Comparison of ENCODE assay signal across 9 cellular contexts in genomic region chr6:53066874-53067273, GRCh38. TPM values are rescaled to one million over a fixed set of nuclear protein-coding genes. Genes with fewer than 3 reads are reported as not detected.
DNase-seq lines count a peak whose midpoint lies in the region; ATAC-seq, FAIRE-seq and TF ChIP-seq lines count a peak whose summit lies in the region.
"Had no signal": no experiment of that assay in that cellular context is flagged by ENCODE, and none has a peak within 500 bp of the region (broad histone marks: within the 10 kb centered on the region; RNA-seq: fewer than 3 reads in every experiment).

No MANE protein-coding gene starts in this region.

- TF ChIP-seq EP300 in K562 (IDR thresholded peaks at IDR 0.05; ENCODE audit: low read length): no peak

- H3K4me1 ChIP-seq in BLaER1 (peaks cover 26% of the 10 kb centered on the region), HUES48 (ENCODE audit: control insufficient read depth, insufficient read depth, low read length) (peaks cover 3% of the 10 kb centered on the region; the same call in 1 of the 2 replicates), K562 (replicated peaks in 1 of 2; ENCODE audit: control insufficient read depth in 2 of 2, insufficient read depth in 2 of 2, low read length in 2 of 2) (peaks cover 23 to 24% of the 10 kb centered on the region in 2 experiments; a peak in 4 of 5 replicates), aorta (ENCODE audit: control insufficient read depth in 1 of 2, insufficient read depth in 2 of 2, low read length in 2 of 2) (no peaks in the 10 kb centered on the region)

- H2AFZ ChIP-seq in K562 (ENCODE audit: low read depth, low read length): 0 out of 2 replicates have a peak overlapping the region, but pooled peaks have one; percentile 7

- H3K79me2 ChIP-seq in K562 (ENCODE audit: control insufficient read depth, insufficient read depth, low read length): peaks cover 60% of the 10 kb centered on the region

- H3K36me3 ChIP-seq in BLaER1 (peaks cover 11% of the 10 kb centered on the region), HUES48 (ENCODE audit: control insufficient read depth, insufficient read depth, low read length) (peaks cover 12% of the 10 kb centered on the region), K562 (ENCODE audit: control insufficient read depth, insufficient read depth, low read length) (peaks cover 29% of the 10 kb centered on the region), aorta (ENCODE audit: control insufficient read depth in 1 of 2, insufficient read depth in 2 of 2, low read length in 1 of 2) (no peaks in the 10 kb centered on the region)

- ATAC-seq in K562: no peak
- ATAC-seq in naive thymus-derived CD8-positive, alpha-beta T cell: no peak
- ATAC-seq in HG03175 (IDR thresholded peaks at IDR 0.05; ENCODE audit: unreplicated experiment): no peak
- no peak for ATAC-seq in aorta (ENCODE audit: low FRiP score)
- no peak for ATAC-seq in GM21576 (IDR thresholded peaks at IDR 0.05; ENCODE audit: unreplicated experiment)

- no peak for TF ChIP-seq POLR2A in K562 (conservative IDR thresholded peaks at IDR 0.05)

- POLR2A ChIA-PET in K562 (lab: Yijun Ruan, JAX): interaction anchor here (0.6 to 2.6 kb wide), 7 partner anchors 10 to 225 kb away, joined by 3 to 9 read pairs (median 5); no protein-coding TSS in a partner anchor
- POLR2A ChIA-PET in naive thymus-derived CD8-positive, alpha-beta T cell (lab: Charles Lee): interaction anchor here (1.9 kb wide), 1 partner anchor 72 kb away, joined by 19 read pairs; the partner anchor contains the start of gene GSTA4

- H3K9me3 ChIP-seq in BLaER1 (no peaks in the 10 kb centered on the region), HUES48 (ENCODE audit: control insufficient read depth, insufficient read depth, low read length) (no peaks in the 10 kb centered on the region), K562 (replicated peaks; ENCODE audit: control insufficient read depth, insufficient read depth, low read depth, low read length) (no peaks in the 10 kb centered on the region), aorta (ENCODE audit: control insufficient read depth, low read length) (no peaks in the 10 kb centered on the region)

- H3K4me3 Mint-ChIP-seq in naive thymus-derived CD8-positive, alpha-beta T cell: peak overlapping the region; percentile 30 to 100 (median 99)

- H3K27ac ChIP-seq in BLaER1 (no peak overlapping the region), HUES48 (ENCODE audit: low read depth, low read length) (no peak overlapping the region), K562 (ENCODE audit: extremely low read depth, low read depth, low read length) (peak overlapping the region; percentile 88), aorta (ENCODE audit: low read depth in 1 of 2, low read length in 2 of 2) (no peak overlapping the region)

- H3K27me3 ChIP-seq in BLaER1 (no peaks in the 10 kb centered on the region), HUES48 (ENCODE audit: control insufficient read depth, insufficient read depth, low read length) (no peaks in the 10 kb centered on the region), K562 (ENCODE audit: control insufficient read depth in 2 of 2, insufficient read depth in 2 of 2, low read length in 2 of 2) (no peaks in the 10 kb centered on the region), aorta (ENCODE audit: control insufficient read depth in 1 of 2, insufficient read depth in 2 of 2, low read length in 1 of 2) (no peaks in the 10 kb centered on the region)

- H3K9ac ChIP-seq in BLaER1 (no peak overlapping the region), HUES48 (ENCODE audit: low read depth, low read length) (no peak overlapping the region), K562 (ENCODE audit: insufficient read depth in 1 of 2, low read depth in 2 of 2, low read length in 2 of 2) (peak overlapping the region in 1 of 2 experiments; percentile 76; a peak in 2 of 4 replicates)

- peak overlapping the region in 9 of 10 donors; percentile 4 to 99 (median 66) for H3K27ac Mint-ChIP-seq in naive thymus-derived CD8-positive, alpha-beta T cell

- peaks cover 23 to 58% (median 52%) of the 10 kb centered on the region in 4 donors for H3K4me1 Mint-ChIP-seq in naive thymus-derived CD8-positive, alpha-beta T cell

- H3K4me3 ChIP-seq in BLaER1: no peak overlapping the region
- H3K4me3 ChIP-seq in HUES48 (ENCODE audit: low read depth, low read length): 0 out of 2 replicates have a peak overlapping the region, but pooled peaks have one; percentile 98
- peak overlapping the region; percentile 84 for H3K4me3 ChIP-seq in K562
- no peak overlapping the region for H3K4me3 ChIP-seq in aorta (ENCODE audit: low read length in 2 of 2)

- BruUV-seq in K562 (replicated peaks; lab: Mats Ljungman, UMichigan): no TSS peak

- TF ChIP-seq CTCF in K562 (IDR thresholded peaks at IDR 0.05 in 2 of 3, conservative IDR thresholded peaks at IDR 0.05 in 1 of 3; ENCODE audit: insufficient read depth in 2 of 3, low read depth in 1 of 3, low read length in 3 of 3): no peak

- H3K4me2 ChIP-seq in BLaER1 (peak overlapping the region; percentile 96), K562 (ENCODE audit: insufficient read depth, low read length) (peak overlapping the region; percentile 89)

- FAIRE-seq in K562 (lab: Jason Lieb, UNC): no peak

- DNase-seq in K562 (ENCODE audit: extremely low read depth in 1 of 4, low spot score in 3 of 4) (peak in 1 of 4 experiments; percentile 19), aorta (no peak), NCI-H510A treated with DMSO at 0.1 percent for 48 hours (lab: John Stamatoyannopoulos, UW) (no peak)
- DNase-seq in naive thymus-derived CD8-positive, alpha-beta T cell: no peak
- DNase-seq: NCI-H1105 had no signal

- no peaks in the 10 kb centered on the region for H3K9me1 ChIP-seq in K562 (ENCODE audit: control insufficient read depth, insufficient read depth, low read length)

- intact Hi-C loops in K562 (cut with micrococcal nuclease) (no loop called here), aorta (cut with DNase I) (loop anchor here in 1 of 2 donors (1.0 kb wide), 1 partner anchor 9 kb away; no protein-coding TSS in a partner anchor)

- no peaks in the 10 kb centered on the region for H3K27me3 Mint-ChIP-seq in naive thymus-derived CD8-positive, alpha-beta T cell

- in situ Hi-C loops in K562 (cut with MboI): no loop called here

- H3K36me3 Mint-ChIP-seq in naive thymus-derived CD8-positive, alpha-beta T cell: peaks cover 0 to 18% (median 0%) of the 10 kb centered on the region in 3 donors

- no peaks in the 10 kb centered on the region for H3K9me3 Mint-ChIP-seq in naive thymus-derived CD8-positive, alpha-beta T cell

- peaks cover 37% of the 10 kb centered on the region for H4K20me1 ChIP-seq in BLaER1
- no peaks in the 10 kb centered on the region for H4K20me1 ChIP-seq in K562 (replicated peaks; ENCODE audit: control insufficient read depth, insufficient read depth, low read length)

- no peak for TF ChIP-seq RAD21 in K562 (CRISPR knock-in tag; conservative IDR thresholded peaks at IDR 0.05 in 1 of 2, IDR thresholded peaks at IDR 0.05 in 1 of 2)

- CTCF ChIA-PET in K562 (lab: Yijun Ruan, JAX; ENCODE audit: low intra/inter-chr PET ratio): no interaction called here

- 20% methylated on average over 2 of the region's 2 CpGs for WGBS in K562 (ENCODE audit: insufficient coverage, low coverage, missing lambda C conversion rate)
- WGBS in aorta, 2 donors: 81 to 88% methylated on average over 2 of the region's 2 CpGs

RNA-seq across cellular contexts. Expression of gene FBXO9, which starts 1.7 kb away (rescaled TPM):
- 68.9 and 142 TPM in 2 replicates for total RNA-seq in K562 (2011; cell fraction: chromatin; rRNA removed; ENCODE audit: low replicate concordance)
- 43.7 and 53.2 TPM in 2 replicates for total RNA-seq in K562 (2011; cell fraction: nucleolus; rRNA removed)
- total RNA-seq in K562 (2011; cell fraction: nucleoplasm; rRNA removed): 78.5 and 91.2 TPM in 2 replicates
- total RNA-seq in K562 (2014; rRNA removed) (27.6 and 44.5 TPM in 2 replicates), K562 (2014; rRNA removed; fragmentation: Illumina TruSeq; extraction: Trizol) (52.5 and 61.7 TPM in 2 replicates), K562 (2015; rRNA removed; fragmentation: Illumina TruSeq; extraction: Trizol) (49.6 and 52.6 TPM in 2 replicates), K562 (2021) (79.9 and 85.3 TPM in 2 replicates), aorta (100 to 1,000 TPM in 1 of 2 donors, 10 to 100 TPM in 1; 86.5 to 112 TPM)
- polyA plus RNA-seq in K562 (2011; rRNA removed) (80.2 and 80.9 TPM in 2 replicates), K562 (2014; fragmentation: Illumina TruSeq; extraction: Trizol) (53.6 and 61.7 TPM in 2 replicates), K562 (2014; fragmentation: Nextera tagmentation; extraction: Ambion mirVana) (10 to 100 TPM; 10.1 to 12.6 TPM), K562 (2014; rRNA removed) (48.3 and 51.4 TPM in 2 replicates), aorta (10 to 100 TPM; 44.2 to 62.4 TPM)
- polyA plus RNA-seq in K562 (2011; cell fraction: cytosol; rRNA removed): 53.7 and 90.4 TPM in 2 replicates
- polyA plus RNA-seq in K562 (2011; cell fraction: nucleus; rRNA removed): 177 and 213 TPM in 2 replicates
- polyA plus RNA-seq in K562 (2012): 49.3 and 53.3 TPM in 2 replicates
- 50.4 and 59.4 TPM in 2 replicates for polyA minus RNA-seq in K562 (2011; rRNA and poly(A)+ RNA removed)
- polyA minus RNA-seq in K562 (2011; cell fraction: cytosol; rRNA and poly(A)+ RNA removed): 24.3 and 26.5 TPM in 2 replicates
- 41.7 and 73.0 TPM in 2 replicates for polyA minus RNA-seq in K562 (2011; cell fraction: nucleus; rRNA and poly(A)+ RNA removed)
- 100 to 1,000 TPM; 134 to 137 TPM for total RNA-seq in naive thymus-derived CD8-positive, alpha-beta T cell
- polyA plus RNA-seq in naive thymus-derived CD8-positive, alpha-beta T cell: 10 to 100 TPM; 46.1 to 52.1 (median 49.0) TPM

RNA-seq across cellular contexts. Expression of gene CILK1, which starts 5.2 kb away (rescaled TPM):
- total RNA-seq in K562 (2011; cell fraction: chromatin; rRNA removed; ENCODE audit: low replicate concordance): 1.5 and 2.2 TPM in 2 replicates
- 0.79 and 1.0 TPM in 2 replicates for total RNA-seq in K562 (2011; cell fraction: nucleolus; rRNA removed)
- total RNA-seq in K562 (2011; cell fraction: nucleoplasm; rRNA removed): 1.2 and 2.1 TPM in 2 replicates
- total RNA-seq in K562 (2014; rRNA removed) (2.0 and 2.9 TPM in 2 replicates), K562 (2014; rRNA removed; fragmentation: Illumina TruSeq; extraction: Trizol) (4.9 and 5.0 TPM in 2 replicates), K562 (2015; rRNA removed; fragmentation: Illumina TruSeq; extraction: Trizol) (4.3 TPM in 2 replicates), K562 (2021) (4.4 and 4.5 TPM in 2 replicates), aorta (10 to 100 TPM; 15.9 to 22.5 TPM)
- polyA plus RNA-seq in K562 (2011; rRNA removed) (4.3 and 4.4 TPM in 2 replicates), K562 (2014; fragmentation: Illumina TruSeq; extraction: Trizol) (4.5 and 5.0 TPM in 2 replicates), K562 (2014; fragmentation: Nextera tagmentation; extraction: Ambion mirVana) (1 to 10 TPM; 1.4 to 1.6 TPM), K562 (2014; rRNA removed) (3.5 and 4.1 TPM in 2 replicates), aorta (1 to 10 TPM; 7.2 to 7.5 TPM)
- 1.7 and 2.8 TPM in 2 replicates for polyA plus RNA-seq in K562 (2011; cell fraction: cytosol; rRNA removed)
- polyA plus RNA-seq in K562 (2011; cell fraction: nucleus; rRNA removed): 1.9 and 2.3 TPM in 2 replicates
- 2.0 and 2.8 TPM in 2 replicates for polyA plus RNA-seq in K562 (2012)
- polyA minus RNA-seq in K562 (2011; rRNA and poly(A)+ RNA removed): 4.6 and 5.9 TPM in 2 replicates
- 2.4 and 3.5 TPM in 2 replicates for polyA minus RNA-seq in K562 (2011; cell fraction: cytosol; rRNA and poly(A)+ RNA removed)
- polyA minus RNA-seq in K562 (2011; cell fraction: nucleus; rRNA and poly(A)+ RNA removed): 1.1 and 2.2 TPM in 2 replicates
- total RNA-seq in naive thymus-derived CD8-positive, alpha-beta T cell: 10 to 100 TPM; 15.0 to 15.8 TPM
- 1 to 10 TPM; 2.8 to 4.1 (median 3.8) TPM for polyA plus RNA-seq in naive thymus-derived CD8-positive, alpha-beta T cell

Comparison
In these comparisons a context has a peak if more than half of its experiments do, and no peak if none do; other contexts are left out.
1. H3K4me3 ChIP-seq: peak in HUES48 (single experiment) and K562 (single experiment); none in BLaER1 (single experiment) and aorta (0 of 2).